In the genomic region with DNA sequence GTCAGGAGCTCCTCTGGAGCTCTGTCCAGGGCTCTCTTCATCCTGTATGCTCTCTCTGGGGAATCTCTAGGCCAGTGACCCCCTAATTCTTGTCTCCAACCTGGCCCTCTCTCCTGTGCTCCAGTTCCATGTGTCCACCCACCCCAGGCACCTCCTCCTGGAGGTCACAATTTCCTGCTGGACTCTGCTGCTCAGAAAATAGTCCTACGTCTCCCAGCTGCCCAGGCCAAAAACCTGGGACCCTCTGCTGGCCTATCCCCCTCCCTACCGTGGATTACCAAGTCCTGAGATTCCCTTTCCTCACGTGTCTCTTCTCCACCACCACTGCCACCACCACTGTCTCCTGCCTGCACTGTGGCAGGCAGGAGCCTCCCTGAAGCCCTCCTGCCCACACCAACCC, we compare ENCODE assay signal across 13 cellular contexts. TPM values are rescaled to one million over a fixed set of nuclear protein-coding genes. Genes with fewer than 3 reads are reported as not detected.
DNase-seq lines count a peak whose midpoint lies in the region; ATAC-seq and TF ChIP-seq lines count a peak whose summit lies in the region.
"Had no signal": no experiment of that assay in that cellular context is flagged by ENCODE, and none has a peak within 500 bp of the region (broad histone marks: within the 10 kb centered on the region; RNA-seq: fewer than 3 reads in every experiment).

No MANE protein-coding gene starts in this region.

- H4K20me1 ChIP-seq in GM23338 (replicated peaks; ENCODE audit: insufficient read depth), result no peaks in the 10 kb centered on the region

- H3K4me1 ChIP-seq in GM23338 (ENCODE audit: insufficient read depth) (peaks cover 95% of the 10 kb centered on the region), left lung (peaks cover 40 to 86% of the 10 kb centered on the region in 2 donors), gastrocnemius medialis (peaks cover 98 to 100% of the 10 kb centered on the region in 2 donors)
- peaks cover 18% of the 10 kb centered on the region for H3K4me1 ChIP-seq in CD8-positive, alpha-beta memory T cell (ENCODE audit: insufficient read depth, low read length)

- intact Hi-C loops in left lung (cut with DNase I), result no loop called here
- intact Hi-C loops in gastrocnemius medialis (cut with DNase I; ENCODE audit: low total_unique reads), result loop anchor here (10.0 kb wide), 2 partner anchors 229 to 541 kb away; partner anchors contain the start of gene PEAR1

- H3K9me3 ChIP-seq in left lung (no peaks in the 10 kb centered on the region), gastrocnemius medialis (no peaks in the 10 kb centered on the region)
- no peaks in the 10 kb centered on the region for H3K9me3 ChIP-seq in CD8-positive, alpha-beta memory T cell (ENCODE audit: low read length)
- H3K9me3 ChIP-seq: BE2C had no signal

- no peak overlapping the region for H3K4me3 ChIP-seq in GM23338
- H3K4me3 ChIP-seq in left lung, result no peak overlapping the region
- no peak overlapping the region for H3K4me3 ChIP-seq in gastrocnemius medialis
- no peak overlapping the region for H3K4me3 ChIP-seq in CD8-positive, alpha-beta memory T cell (ENCODE audit: low read length)

- POLR2A ChIA-PET in CD8-positive, alpha-beta memory T cell (lab: Charles Lee), result interaction anchor here (0.7 kb wide), 1 partner anchor 33 kb away, joined by 4 read pairs; no protein-coding TSS in a partner anchor

- peaks cover 19% of the 10 kb centered on the region for H3K27me3 Mint-ChIP-seq in GM23338 (ENCODE audit: insufficient read depth, low read depth, poor library complexity)
- H3K27me3 Mint-ChIP-seq in brain, result peaks cover 3% of the 10 kb centered on the region
- H3K27me3 Mint-ChIP-seq in CD8-positive, alpha-beta memory T cell, result peaks cover 0 to 3% of the 10 kb centered on the region in 2 donors
- H3K27me3 Mint-ChIP-seq: activated T-helper 17 cell treated with anti-CD3 and anti-CD28 coated beads, Interleukin-2, amount 50 U/mL, for 72 hours had no signal

- peaks cover 34% of the 10 kb centered on the region; the same call in 1 of the 2 replicates for H3F3A ChIP-seq in GM23338 (replicated peaks; ENCODE audit: low read depth)

- H3K27me3 ChIP-seq in GM23338 (ENCODE audit: insufficient read depth) (no peaks in the 10 kb centered on the region), left lung (peaks cover 0 to 2% of the 10 kb centered on the region in 2 donors), gastrocnemius medialis (no peaks in the 10 kb centered on the region)
- no peaks in the 10 kb centered on the region for H3K27me3 ChIP-seq in CD8-positive, alpha-beta memory T cell (ENCODE audit: insufficient read depth, low read length, poor library complexity, severe bottlenecking)
- H3K27me3 ChIP-seq: BE2C had no signal

- H3K79me2 ChIP-seq in GM23338 (replicated peaks; ENCODE audit: insufficient read depth), result no peaks in the 10 kb centered on the region

- H2AFZ ChIP-seq in GM23338, result no peak overlapping the region

- H3K36me3 ChIP-seq in GM23338 (ENCODE audit: insufficient read depth), result no peaks in the 10 kb centered on the region
- no peaks in the 10 kb centered on the region for H3K36me3 ChIP-seq in left lung
- no peaks in the 10 kb centered on the region for H3K36me3 ChIP-seq in gastrocnemius medialis
- no peaks in the 10 kb centered on the region for H3K36me3 ChIP-seq in CD8-positive, alpha-beta memory T cell (ENCODE audit: insufficient read depth, low read length)
- H3K36me3 ChIP-seq: BE2C had no signal

- no peak for TF ChIP-seq POLR2A in gastrocnemius medialis (IDR thresholded peaks at IDR 0.05)

- H3K4me3 Mint-ChIP-seq in GM23338, result peak overlapping the region; percentile 10; the same call in 1 of the 3 replicates
- H3K4me3 Mint-ChIP-seq in brain, result peak overlapping the region in 4 of 5 experiments; percentile 7 to 47 (median 24)
- no peak overlapping the region for H3K4me3 Mint-ChIP-seq in CD8-positive, alpha-beta memory T cell
- H3K4me3 Mint-ChIP-seq: activated T-helper 17 cell treated with anti-CD3 and anti-CD28 coated beads, Interleukin-2, amount 50 U/mL, for 72 hours; central memory CD8-positive, alpha-beta T cell had no signal

- DNase-seq in GM23338 (ENCODE audit: low spot score) (no peak), left lung (peak in 1 of 2 donors; percentile 34), gastrocnemius medialis (no peak)
- DNase-seq in CD8-positive, alpha-beta memory T cell, result no peak
- DNase-seq: BE2C had no signal

- H3K9me3 Mint-ChIP-seq in GM23338 (no peaks in the 10 kb centered on the region; the same call in 1 of the 3 replicates), brain (no peaks in the 10 kb centered on the region)
- H3K9me3 Mint-ChIP-seq in CD8-positive, alpha-beta memory T cell, result no peaks in the 10 kb centered on the region
- H3K9me3 Mint-ChIP-seq: activated T-helper 17 cell treated with anti-CD3 and anti-CD28 coated beads, Interleukin-2, amount 50 U/mL, for 72 hours; central memory CD8-positive, alpha-beta T cell had no signal

- H3K27ac ChIP-seq in GM23338 (ENCODE audit: low read depth) (peak overlapping the region; percentile 77), left lung (peak overlapping the region; percentile 68 to 72), gastrocnemius medialis (peak overlapping the region; percentile 91 to 97 (median 94))
- no peak overlapping the region for H3K27ac ChIP-seq in CD8-positive, alpha-beta memory T cell (ENCODE audit: low read depth, low read length)

- H3K9me2 ChIP-seq in GM23338 (ENCODE audit: insufficient read depth), result no peaks in the 10 kb centered on the region

- CTCF ChIA-PET in CD8-positive, alpha-beta memory T cell (lab: Charles Lee), result interaction anchor here (0.7 to 1.7 kb wide), 2 partner anchors 12 to 176 kb away, joined by 3 to 4 read pairs; partner anchors contain the start of gene NES

- H3K4me1 Mint-ChIP-seq in GM23338 (peaks cover 89% of the 10 kb centered on the region), brain (peaks cover 100% of the 10 kb centered on the region)
- peaks cover 10 to 17% (median 13%) of the 10 kb centered on the region in 3 donors for H3K4me1 Mint-ChIP-seq in CD8-positive, alpha-beta memory T cell

- H3K36me3 Mint-ChIP-seq in GM23338 (ENCODE audit: low read depth) (peaks cover 2% of the 10 kb centered on the region; the same call in 1 of the 3 replicates), brain (no peaks in the 10 kb centered on the region)
- H3K36me3 Mint-ChIP-seq in CD8-positive, alpha-beta memory T cell, result no peaks in the 10 kb centered on the region

- TF ChIP-seq CTCF in GM23338 (conservative IDR thresholded peaks at IDR 0.05; ENCODE audit: low read depth in 2 of 2) (no peak), brain (conservative IDR thresholded peaks at IDR 0.05) (no peak), left lung (IDR thresholded peaks at IDR 0.05) (no peak), gastrocnemius medialis (IDR thresholded peaks at IDR 0.05 in 4 of 5, conservative IDR thresholded peaks at IDR 0.05 in 1 of 5) (no peak)

- ATAC-seq in GM23338 (no peak), left lung (no peak), gastrocnemius medialis (no peak), HG03139 (IDR thresholded peaks at IDR 0.05; ENCODE audit: unreplicated experiment) (no peak), GM18502 (IDR thresholded peaks at IDR 0.05; ENCODE audit: poor library complexity, unreplicated experiment) (no peak), HG03039 (IDR thresholded peaks at IDR 0.05; ENCODE audit: unreplicated experiment) (no peak)
- ATAC-seq: activated T-helper 17 cell treated with anti-CD3 and anti-CD28 coated beads, Interleukin-2, amount 50 U/mL, for 72 hours; SK-N-SH treated with all-trans-retinoic acid at 6 μM for 48 hours had no signal

- in situ Hi-C loops in gastrocnemius medialis (cut with MboI; ENCODE audit: low sequenced_read_pairs in 4 of 4), result no loop called here

- 0 out of 2 replicates have a peak overlapping the region, but pooled peaks have one; percentile 60 for H3K4me2 ChIP-seq in GM23338

- H3K27ac Mint-ChIP-seq in GM23338 (peak overlapping the region; percentile 85), brain (peak overlapping the region; percentile 73 to 98 (median 95))
- H3K27ac Mint-ChIP-seq in CD8-positive, alpha-beta memory T cell, result peak overlapping the region in 1 of 8 donors; percentile 51

RNA-seq across cellular contexts. Expression of gene NES, which starts 11.7 kb away (rescaled TPM):
- total RNA-seq in GM23338 (2014; rRNA removed; shearing (Covaris generic)), result 85.3 and 95.9 TPM in 2 replicates
- polyA plus RNA-seq in GM23338 (2016; fragmentation: Nextera tagmentation; extraction: Ambion mirVana) (25.0 and 27.5 TPM in 2 replicates), brain (ENCODE audit: insufficient read depth, low read depth, low replicate concordance) (12.7 TPM)
- total RNA-seq in left lung (10 to 100 TPM; 56.9 to 58.5 TPM), gastrocnemius medialis (10 to 100 TPM; 13.7 to 60.9 (median 26.4) TPM)
- total RNA-seq in CD8-positive, alpha-beta memory T cell, result not detected
- polyA plus RNA-seq in CD8-positive, alpha-beta memory T cell, result not detected

RNA-seq across cellular contexts. Expression of gene BCAN, which starts 23.6 kb away (rescaled TPM):
- total RNA-seq in GM23338 (2014; rRNA removed; shearing (Covaris generic)), result 5.5 and 8.0 TPM in 2 replicates
- polyA plus RNA-seq in GM23338 (2016; fragmentation: Nextera tagmentation; extraction: Ambion mirVana), result 2.3 and 3.6 TPM in 2 replicates
- polyA plus RNA-seq in brain (ENCODE audit: insufficient read depth, low read depth, low replicate concordance), result 81.5 TPM
- under 1 TPM; 0.34 to 0.35 TPM for total RNA-seq in left lung
- total RNA-seq in gastrocnemius medialis, result under 1 TPM in 2 of 4 donors, not detected in 2; 0.26 to 0.29 TPM
- not detected for total RNA-seq in CD8-positive, alpha-beta memory T cell
- not detected for polyA plus RNA-seq in CD8-positive, alpha-beta memory T cell
- total RNA-seq: activated T-helper 17 cell treated with anti-CD3 and anti-CD28 coated beads, Interleukin-2, amount 50 U/mL, for 72 hours had no signal

RNA-seq across cellular contexts. Expression of gene CRABP2, which starts 39.8 kb away (rescaled TPM):
- total RNA-seq in GM23338 (2014; rRNA removed; shearing (Covaris generic)), result 35.1 and 45.9 TPM in 2 replicates
- polyA plus RNA-seq in GM23338 (2016; fragmentation: Nextera tagmentation; extraction: Ambion mirVana), result 137 and 138 TPM in 2 replicates
- polyA plus RNA-seq in brain (ENCODE audit: insufficient read depth, low read depth, low replicate concordance), result 10.5 TPM
- 10 to 100 TPM in 1 of 2 donors, 1 to 10 TPM in 1; 2.7 to 23.3 TPM for total RNA-seq in left lung
- 1 to 10 TPM in 1 of 4 donors, under 1 TPM in 1, not detected in 2; 0.98 to 1.3 TPM for total RNA-seq in gastrocnemius medialis
- under 1 TPM; 0.66 to 0.71 TPM for total RNA-seq in CD8-positive, alpha-beta memory T cell
- polyA plus RNA-seq in CD8-positive, alpha-beta memory T cell, result not detected

RNA-seq across cellular contexts. Expression of gene HAPLN2, which starts 46.3 kb away (rescaled TPM):
- not detected in 2 replicates for total RNA-seq in GM23338 (2014; rRNA removed; shearing (Covaris generic))
- polyA plus RNA-seq in GM23338 (2016; fragmentation: Nextera tagmentation; extraction: Ambion mirVana) (0.53 TPM in 1 of 2 replicates, not detected in the other), brain (ENCODE audit: insufficient read depth, low read depth, low replicate concordance) (69.6 TPM)
- total RNA-seq in left lung (under 1 TPM in 1 of 2 donors, not detected in 1; 0.18 TPM), gastrocnemius medialis (1 to 10 TPM in 3 of 4 donors, under 1 TPM in 1; 0.53 to 6.0 (median 3.0) TPM)
- total RNA-seq in CD8-positive, alpha-beta memory T cell, result not detected
- not detected for polyA plus RNA-seq in CD8-positive, alpha-beta memory T cell
- total RNA-seq: renal cortical epithelial cell had no signal

Comparison
In these comparisons a context has a peak if more than half of its experiments do, and no peak if none do; other contexts are left out.
1. H3K4me3 Mint-ChIP-seq: peak in GM23338 (single experiment) and brain (4 of 5); none in CD8-positive, alpha-beta memory T cell (0 of 7).
2. RNA of gene NES, which starts 11.7 kb away (total RNA-seq): 85.3 to 95.9 TPM in GM23338, 56.9 to 58.5 TPM in left lung and 13.7 to 60.9 TPM in gastrocnemius medialis; not detected in CD8-positive, alpha-beta memory T cell; every median in the first group is over 10 times any median in the second.